7 cellular contexts compared by ENCODE assay signal in genomic region chr14:89162586-89162985, GRCh38.
"Had no signal": no experiment of that assay in that cellular context is flagged by ENCODE, and none has a peak within 500 bp of the region (broad histone marks: within the 10 kb centered on the region; RNA-seq: fewer than 3 reads in every experiment).

No MANE protein-coding gene starts in this region.

- H3K4me3 ChIP-seq: GM23248 had no signal

- DNase-seq: GM23248, GOT3, H7, HCEC 1CT, KBM-7 had no signal

- FAIRE-seq: HTR-8/SVneo had no signal

- H3K9me3 Mint-ChIP-seq: IgD-negative memory B cell had no signal

- H3K27ac ChIP-seq: GM23248 had no signal

- H3K4me3 Mint-ChIP-seq: IgD-negative memory B cell had no signal

- H2AFZ ChIP-seq: GM23248 had no signal

- H3K27me3 Mint-ChIP-seq: IgD-negative memory B cell had no signal

- H3K9ac ChIP-seq: GM23248 had no signal
